13 cellular contexts compared by ENCODE assay signal in the genomic region with DNA sequence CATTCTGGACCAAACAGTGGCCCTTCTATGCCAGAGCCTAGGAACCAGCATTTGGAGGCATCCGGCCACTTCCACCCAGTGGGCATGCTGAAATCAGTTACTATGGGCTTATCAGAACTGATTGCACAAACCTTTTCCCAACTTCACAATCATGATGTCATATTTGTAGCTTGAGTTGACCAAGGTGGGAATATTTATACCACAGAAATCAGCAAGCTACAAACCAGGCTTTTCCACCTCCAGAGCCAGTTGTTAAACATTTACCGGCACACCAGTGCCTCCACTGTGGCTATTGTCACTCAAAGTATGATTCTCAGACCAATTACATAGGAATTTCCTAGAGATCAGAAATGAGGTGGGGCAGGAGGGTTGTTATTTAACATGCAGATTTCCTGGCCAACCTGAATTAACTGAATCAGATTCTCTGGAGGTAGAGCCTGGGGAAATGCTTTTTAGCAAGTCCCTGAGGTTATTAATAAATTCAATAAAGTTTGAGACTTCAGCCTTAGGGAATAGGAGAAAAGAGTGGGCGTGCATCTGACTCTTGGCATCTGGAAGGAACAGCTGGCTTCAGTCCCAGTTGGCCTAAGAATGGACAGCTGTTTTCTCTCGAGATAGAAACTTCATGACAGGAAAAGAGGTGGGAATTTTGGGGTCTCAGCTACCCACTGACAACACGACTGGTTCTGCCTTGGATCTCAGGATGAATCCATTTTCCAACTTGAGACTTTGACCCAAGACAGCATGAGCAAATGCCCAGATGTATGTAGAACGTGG.
DNase-seq lines count a peak whose midpoint lies in the region; TF ChIP-seq lines count a peak whose summit lies in the region.
"Had no signal": no experiment of that assay in that cellular context is flagged by ENCODE, and none has a peak within 500 bp of the region (broad histone marks: within the 10 kb centered on the region; RNA-seq: fewer than 3 reads in every experiment).

No MANE protein-coding gene starts in this region.

- H2BK5ac ChIP-seq in mesenchymal stem cell (ENCODE audit: low read depth, low read length, poor library complexity, severe bottlenecking): no peak overlapping the region

- peaks cover 0 to 4% of the 10 kb centered on the region in 2 donors for H3K27me3 Mint-ChIP-seq in CD8-positive, alpha-beta memory T cell
- H3K27me3 Mint-ChIP-seq: activated naive CD8-positive, alpha-beta T cell treated with anti-CD3 and anti-CD28 coated beads, Interleukin-2, amount 10 ng/mL, durations not matched to agents 7 days and 5 days had no signal

- no peaks in the 10 kb centered on the region for H3K79me1 ChIP-seq in mesenchymal stem cell (replicated peaks; ENCODE audit: low read length, poor library complexity, severe bottlenecking)

- no peaks in the 10 kb centered on the region for H3K9me3 Mint-ChIP-seq in CD8-positive, alpha-beta memory T cell
- H3K9me3 Mint-ChIP-seq: activated naive CD8-positive, alpha-beta T cell treated with anti-CD3 and anti-CD28 coated beads, Interleukin-2, amount 10 ng/mL, durations not matched to agents 7 days and 5 days had no signal

- no peaks in the 10 kb centered on the region for H3K36me3 ChIP-seq in OCI-LY3 (replicated peaks; ENCODE audit: low read depth, low read length)
- H3K36me3 ChIP-seq in mesenchymal stem cell (ENCODE audit: control insufficient read depth in 1 of 2, insufficient read depth in 2 of 2, low read depth in 1 of 2, low read length in 2 of 2): no peaks in the 10 kb centered on the region
- H3K36me3 ChIP-seq in stomach smooth muscle (ENCODE audit: control insufficient read depth in 2 of 2, insufficient read depth in 2 of 2, low read length in 2 of 2): no peaks in the 10 kb centered on the region
- no peaks in the 10 kb centered on the region for H3K36me3 ChIP-seq in CD8-positive, alpha-beta memory T cell (ENCODE audit: insufficient read depth, low read length)

- H4K8ac ChIP-seq in mesenchymal stem cell (ENCODE audit: low read length): no peak overlapping the region

- CTCF ChIA-PET in GM10248 (lab: Yijun Ruan, JAX): interaction anchor here (0.9 to 2.2 kb wide), 7 partner anchors 8 to 296 kb away, joined by 3 to 8 read pairs (median 5); no protein-coding TSS in a partner anchor
- CTCF ChIA-PET in CD8-positive, alpha-beta memory T cell (lab: Charles Lee): interaction anchor here (1.1 to 3.1 kb wide), 3 partner anchors 12 to 297 kb away, joined by 3 to 12 read pairs (median 5); no protein-coding TSS in a partner anchor

- POLR2A ChIA-PET in GM10248 (lab: Yijun Ruan, JAX): no interaction called here
- POLR2A ChIA-PET in CD8-positive, alpha-beta memory T cell (lab: Charles Lee): no interaction called here

- peak; percentile 53 for DNase-seq in epithelial cell of esophagus (ENCODE audit: low read depth)
- no peak for DNase-seq in mesenchymal stem cell
- no peak for DNase-seq in GM10248 (ENCODE audit: extremely low spot score)
- DNase-seq in substantia nigra (lab: John Stamatoyannopoulos, UW): no peak
- DNase-seq in hippocampal formation (lab: John Stamatoyannopoulos, UW): no peak
- no peak for DNase-seq in CD8-positive, alpha-beta memory T cell
- DNase-seq: activated CD4-positive, alpha-beta T cell treated with anti-CD3 and anti-CD28 coated beads, Interleukin-2, amount 50 U/mL, for 1 hour; activated naive CD8-positive, alpha-beta T cell treated with anti-CD3 and anti-CD28 coated beads, Interleukin-2, amount 10 ng/mL, durations not matched to agents 7 days and 5 days; DMS153; erythroblast; SIG-M5 had no signal

- no peak overlapping the region for H3K4me3 Mint-ChIP-seq in CD8-positive, alpha-beta memory T cell
- H3K4me3 Mint-ChIP-seq: activated naive CD8-positive, alpha-beta T cell treated with anti-CD3 and anti-CD28 coated beads, Interleukin-2, amount 10 ng/mL, durations not matched to agents 7 days and 5 days had no signal

- H2AK5ac ChIP-seq in mesenchymal stem cell (ENCODE audit: low read length, severe bottlenecking): peak overlapping the region; percentile 29

- WGBS in mesenchymal stem cell: 78% methylated on average over 5 of the region's 6 CpGs

- no peak for TF ChIP-seq CTCF in OCI-LY3 (IDR thresholded peaks at IDR 0.05; ENCODE audit: low read depth, low read length)
- no peak for TF ChIP-seq CTCF in epithelial cell of esophagus (IDR thresholded peaks at IDR 0.05; ENCODE audit: insufficient read depth, low read depth, low read length, missing control alignments)
- TF ChIP-seq CTCF in GM10248 (IDR thresholded peaks at IDR 0.05; ENCODE audit: control extremely low read depth, extremely low read depth, low read depth, missing control alignments): no peak

- no peaks in the 10 kb centered on the region for H3K79me2 ChIP-seq in OCI-LY3 (ENCODE audit: low read length)

- H2BK12ac ChIP-seq in mesenchymal stem cell (ENCODE audit: low read length in 2 of 2): peak overlapping the region in 1 of 2 experiments; percentile 75

- peak overlapping the region in 1 of 2 experiments; percentile 17 for H3K4ac ChIP-seq in mesenchymal stem cell (ENCODE audit: low read depth in 1 of 2, low read length in 2 of 2)

- H3K27ac ChIP-seq in OCI-LY3 (ENCODE audit: low read length): peak overlapping the region; percentile 45
- no peak overlapping the region for H3K27ac ChIP-seq in mesenchymal stem cell (ENCODE audit: low read length, poor library complexity, severe bottlenecking)
- H3K27ac ChIP-seq in stomach smooth muscle (ENCODE audit: low read length): peak overlapping the region; percentile 71
- H3K27ac ChIP-seq in substantia nigra (ENCODE audit: low read depth, low read length, poor library complexity, severe bottlenecking): no peak overlapping the region
- no peak overlapping the region for H3K27ac ChIP-seq in CD8-positive, alpha-beta memory T cell (ENCODE audit: low read depth, low read length)

- H3K23ac ChIP-seq in mesenchymal stem cell (ENCODE audit: low read length in 2 of 2): no peak overlapping the region

- no peak overlapping the region for H4K91ac ChIP-seq in mesenchymal stem cell (ENCODE audit: low read length)

- H3K4me2 ChIP-seq in OCI-LY3 (ENCODE audit: low read length) (peak overlapping the region; percentile 48), mesenchymal stem cell (ENCODE audit: low read length, poor library complexity, severe bottlenecking) (no peak overlapping the region)

- H3K9ac ChIP-seq in OCI-LY3 (ENCODE audit: low read length) (no peak overlapping the region; the same call in 1 of the 2 replicates), mesenchymal stem cell (ENCODE audit: low read length) (no peak overlapping the region), stomach smooth muscle (ENCODE audit: low read length in 2 of 2) (no peak overlapping the region)

- H3K14ac ChIP-seq in mesenchymal stem cell (ENCODE audit: low read length in 2 of 2): no peak overlapping the region

- no peaks in the 10 kb centered on the region for H4K20me1 ChIP-seq in OCI-LY3 (ENCODE audit: insufficient read depth, low read length)

- no peaks in the 10 kb centered on the region for H3K27me3 ChIP-seq in OCI-LY3 (ENCODE audit: low read depth, low read length)
- no peaks in the 10 kb centered on the region for H3K27me3 ChIP-seq in mesenchymal stem cell (ENCODE audit: control insufficient read depth in 1 of 2, insufficient read depth in 1 of 2, low read length in 2 of 2)
- no peaks in the 10 kb centered on the region for H3K27me3 ChIP-seq in stomach smooth muscle (ENCODE audit: control insufficient read depth in 1 of 2, insufficient read depth in 2 of 2, low read length in 2 of 2)
- H3K27me3 ChIP-seq in CD8-positive, alpha-beta memory T cell (ENCODE audit: insufficient read depth, low read length, poor library complexity, severe bottlenecking): no peaks in the 10 kb centered on the region

- H2AFZ ChIP-seq in OCI-LY3 (ENCODE audit: low read depth, low read length): no peak overlapping the region
- H2AFZ ChIP-seq in mesenchymal stem cell (ENCODE audit: low read depth, low read length): no peak overlapping the region

- peaks cover 8 to 10% (median 9%) of the 10 kb centered on the region in 3 donors for H3K4me1 Mint-ChIP-seq in CD8-positive, alpha-beta memory T cell

- H2BK15ac ChIP-seq in mesenchymal stem cell (ENCODE audit: low read depth, poor library complexity, severe bottlenecking): no peak overlapping the region

- peak overlapping the region in 1 of 2 experiments; percentile 37 for H3K18ac ChIP-seq in mesenchymal stem cell (ENCODE audit: low read depth in 1 of 2, low read length in 2 of 2)

- peaks cover 0 to 1% (median 0%) of the 10 kb centered on the region in 3 donors for H3K36me3 Mint-ChIP-seq in CD8-positive, alpha-beta memory T cell
- H3K36me3 Mint-ChIP-seq: activated naive CD8-positive, alpha-beta T cell treated with anti-CD3 and anti-CD28 coated beads, Interleukin-2, amount 10 ng/mL, durations not matched to agents 7 days and 5 days had no signal

- peak overlapping the region in 4 of 8 donors; percentile 26 to 85 (median 65) for H3K27ac Mint-ChIP-seq in CD8-positive, alpha-beta memory T cell
- H3K27ac Mint-ChIP-seq: activated naive CD8-positive, alpha-beta T cell treated with anti-CD3 and anti-CD28 coated beads, Interleukin-2, amount 10 ng/mL, durations not matched to agents 7 days and 5 days had no signal

- peak overlapping the region; percentile 27 for H3K4me3 ChIP-seq in OCI-LY3 (ENCODE audit: low read length)
- H3K4me3 ChIP-seq in epithelial cell of esophagus (ENCODE audit: low read length): no peak overlapping the region
- H3K4me3 ChIP-seq in mesenchymal stem cell (ENCODE audit: insufficient read depth in 1 of 2, low read depth in 1 of 2, low read length in 2 of 2): no peak overlapping the region
- H3K4me3 ChIP-seq in stomach smooth muscle (ENCODE audit: low read length in 2 of 2): peak overlapping the region; percentile 21 to 40
- H3K4me3 ChIP-seq in CD8-positive, alpha-beta memory T cell (ENCODE audit: low read length): no peak overlapping the region

- H3K9me3 ChIP-seq in OCI-LY3 (ENCODE audit: insufficient read depth, low read length) (no peaks in the 10 kb centered on the region), mesenchymal stem cell (ENCODE audit: control insufficient read depth, low read length) (no peaks in the 10 kb centered on the region), stomach smooth muscle (ENCODE audit: control insufficient read depth in 2 of 2, low read length in 2 of 2) (no peaks in the 10 kb centered on the region)
- H3K9me3 ChIP-seq in CD8-positive, alpha-beta memory T cell (ENCODE audit: low read length): no peaks in the 10 kb centered on the region

- H2BK120ac ChIP-seq in mesenchymal stem cell (ENCODE audit: low read depth, low read length): no peak overlapping the region

- H3K4me1 ChIP-seq in OCI-LY3 (ENCODE audit: low read length) (peaks cover 64% of the 10 kb centered on the region), mesenchymal stem cell (ENCODE audit: control insufficient read depth, insufficient read depth, low read depth, low read length) (peaks cover 13% of the 10 kb centered on the region), stomach smooth muscle (ENCODE audit: control insufficient read depth, insufficient read depth, low read length) (peaks cover 55% of the 10 kb centered on the region)
- H3K4me1 ChIP-seq in CD8-positive, alpha-beta memory T cell (ENCODE audit: insufficient read depth, low read length): peaks cover 6% of the 10 kb centered on the region

Comparison
In these comparisons a context has a peak if more than half of its experiments do, and no peak if none do; other contexts are left out.
1. H3K27ac ChIP-seq: peak in OCI-LY3 (single experiment) and stomach smooth muscle (single experiment); none in mesenchymal stem cell (single experiment), substantia nigra (single experiment) and CD8-positive, alpha-beta memory T cell (single experiment).
2. H3K4me3 ChIP-seq: peak in OCI-LY3 (single experiment) and stomach smooth muscle (2 of 2); none in epithelial cell of esophagus (single experiment), mesenchymal stem cell (0 of 2) and CD8-positive, alpha-beta memory T cell (single experiment).